ENCODE assay signal across 16 cellular contexts in the genomic region with DNA sequence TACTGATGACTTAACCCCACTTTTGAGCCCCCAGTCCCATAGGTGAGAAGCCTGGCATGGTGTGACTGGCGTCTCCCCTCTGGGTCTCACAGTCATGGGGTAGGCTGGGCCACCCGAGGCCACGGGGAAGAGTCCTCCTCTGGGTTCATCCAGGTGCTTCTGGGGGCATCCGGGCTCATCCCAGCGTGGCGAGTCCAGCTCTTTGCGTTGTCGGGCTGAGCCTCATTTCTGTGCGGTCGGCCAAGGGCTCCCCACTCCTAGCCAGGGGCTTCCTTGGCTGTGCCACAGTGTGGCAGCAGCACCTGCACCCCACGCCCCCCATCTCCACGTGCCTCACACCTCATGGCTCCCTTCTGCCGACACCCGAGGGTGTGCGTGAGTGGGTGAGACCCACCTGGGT. TPM values are rescaled to one million over a fixed set of nuclear protein-coding genes. Genes with fewer than 3 reads are reported as not detected.
DNase-seq lines count a peak whose midpoint lies in the region; ATAC-seq, FAIRE-seq and TF ChIP-seq lines count a peak whose summit lies in the region.
"Had no signal": no experiment of that assay in that cellular context is flagged by ENCODE, and none has a peak within 500 bp of the region (broad histone marks: within the 10 kb centered on the region; RNA-seq: fewer than 3 reads in every experiment).

No MANE protein-coding gene starts in this region.

- TF ChIP-seq CTCF in left ventricle myocardium inferior (IDR thresholded peaks at IDR 0.05; ENCODE audit: borderline replicate concordance) = no peak
- no peak for TF ChIP-seq CTCF in HepG2 (CRISPR knock-in tag; IDR thresholded peaks at IDR 0.05)
- TF ChIP-seq CTCF in neural progenitor cell (IDR thresholded peaks at IDR 0.05) = no peak

- H3K4me3 ChIP-seq in left ventricle myocardium inferior (no peak overlapping the region), HepG2 (replicated peaks in 1 of 3; ENCODE audit: insufficient read depth in 1 of 3, low read depth in 2 of 3, low read length in 3 of 3) (no peak overlapping the region), neural progenitor cell (no peak overlapping the region)
- H3K4me3 ChIP-seq: BLaER1 treated with 17β-estradiol and CSF1 and Interleukin-3, amounts not matched to agents 10 nM and 100 nM; GM23248; HAP-1 had no signal

- no peaks in the 10 kb centered on the region for H3F3A ChIP-seq in neural progenitor cell (ENCODE audit: low read depth)

- DNase-seq in left ventricle myocardium inferior (peak; percentile 3), cardiac septum (ENCODE audit: low spot score) (no peak), HepG2 (ENCODE audit: low spot score) (no peak), neural progenitor cell (ENCODE audit: low spot score) (no peak), SW 1271 (lab: John Stamatoyannopoulos, UW) (no peak)
- DNase-seq: Calu3; CD8-positive, alpha-beta T cell; DMS79 treated with DMSO at 0.1 percent for 48 hours; GF-D8; GM23248 had no signal

- no peak overlapping the region for H3K9ac ChIP-seq in HepG2 (ENCODE audit: insufficient read depth, low read depth, low read length)
- H3K9ac ChIP-seq in neural progenitor cell = no peak overlapping the region
- H3K9ac ChIP-seq: BLaER1 treated with 17β-estradiol and CSF1 and Interleukin-3, amounts not matched to agents 10 nM and 100 nM; GM23248 had no signal

- peaks cover 8% of the 10 kb centered on the region for H3K4me1 ChIP-seq in left ventricle myocardium inferior
- H3K4me1 ChIP-seq in HepG2 (ENCODE audit: insufficient read depth, low read length) = peaks cover 55% of the 10 kb centered on the region
- no peaks in the 10 kb centered on the region for H3K4me1 ChIP-seq in neural progenitor cell
- H3K4me1 ChIP-seq: HAP-1 had no signal

- TF ChIP-seq POLR2A in HepG2 (IDR thresholded peaks at IDR 0.05; ENCODE audit: insufficient read depth in 1 of 2, low read depth in 2 of 2, low read length in 2 of 2) = no peak

- TF ChIP-seq RAD21 in HepG2 (CRISPR knock-in tag; IDR thresholded peaks at IDR 0.05) = no peak

- TF ChIP-seq EP300 in HepG2 (IDR thresholded peaks at IDR 0.05; ENCODE audit: low read depth in 2 of 2, low read length in 2 of 2) = no peak
- TF ChIP-seq EP300 in HepG2 (CRISPR knock-in tag; IDR thresholded peaks at IDR 0.05; ENCODE audit: borderline replicate concordance) = no peak

- peaks cover 18% of the 10 kb centered on the region for H3K27me3 Mint-ChIP-seq in neural progenitor cell (ENCODE audit: insufficient read depth, low read depth)

- H3K36me3 ChIP-seq in left ventricle myocardium inferior (no peaks in the 10 kb centered on the region), HepG2 (replicated peaks in 1 of 2; ENCODE audit: control insufficient read depth in 1 of 2, insufficient read depth in 2 of 2, low read length in 2 of 2) (no peaks in the 10 kb centered on the region), neural progenitor cell (no peaks in the 10 kb centered on the region)
- H3K36me3 ChIP-seq: BLaER1 treated with 17β-estradiol and CSF1 and Interleukin-3, amounts not matched to agents 10 nM and 100 nM; HAP-1 had no signal

- no peaks in the 10 kb centered on the region for H3K36me3 Mint-ChIP-seq in neural progenitor cell
- H3K36me3 Mint-ChIP-seq: CD8-positive, alpha-beta T cell had no signal

- H3K79me2 ChIP-seq in HepG2 (ENCODE audit: insufficient read depth, low read length) (no peaks in the 10 kb centered on the region), neural progenitor cell (ENCODE audit: low read depth) (no peaks in the 10 kb centered on the region)

- H3K4me2 ChIP-seq in HepG2 (ENCODE audit: low read depth, low read length) = no peak overlapping the region
- H3K4me2 ChIP-seq in neural progenitor cell = no peak overlapping the region
- H3K4me2 ChIP-seq: BLaER1 treated with 17β-estradiol and CSF1 and Interleukin-3, amounts not matched to agents 10 nM and 100 nM had no signal

- in situ Hi-C loops in HepG2 (cut with HindIII; ENCODE audit: extremely low pct_ligation_motif_present, low pct_unique_long_range_greater_than_20kb) = no loop called here

- POLR2A ChIA-PET in HepG2 (lab: Yijun Ruan, JAX) = no interaction called here

- peaks cover 38% of the 10 kb centered on the region for H3K27me3 ChIP-seq in left ventricle myocardium inferior (ENCODE audit: low read depth)
- peaks cover 9 to 48% of the 10 kb centered on the region in 2 experiments; a peak in 4 of 5 replicates for H3K27me3 ChIP-seq in HepG2 (ENCODE audit: control insufficient read depth in 1 of 2, insufficient read depth in 2 of 2, low read length in 2 of 2)
- H3K27me3 ChIP-seq in neural progenitor cell = peaks cover 8% of the 10 kb centered on the region
- H3K27me3 ChIP-seq: BLaER1 treated with 17β-estradiol and CSF1 and Interleukin-3, amounts not matched to agents 10 nM and 100 nM had no signal

- H4K20me1 ChIP-seq in HepG2 (ENCODE audit: insufficient read depth, low read length) (no peaks in the 10 kb centered on the region), neural progenitor cell (ENCODE audit: low read depth) (no peaks in the 10 kb centered on the region)

- FAIRE-seq in HepG2 (lab: Jason Lieb, UNC) = no peak

- WGBS in HepG2 (ENCODE audit: low lambda C conversion rate) = 82% methylated on average over 15 of the region's 15 CpGs

- CTCF ChIA-PET in HepG2 (lab: Yijun Ruan, JAX; ENCODE audit: low intra/inter-chr PET ratio, low total read pairs) = no interaction called here

- intact Hi-C loops in left ventricle myocardium inferior (cut with micrococcal nuclease) = no loop called here
- intact Hi-C loops in cardiac septum (cut with DNase I) = no loop called here
- intact Hi-C loops in HepG2 (cut with micrococcal nuclease; ENCODE audit: unreplicated experiment) = no loop called here

- no peaks in the 10 kb centered on the region for H3K9me3 Mint-ChIP-seq in neural progenitor cell
- H3K9me3 Mint-ChIP-seq: CD8-positive, alpha-beta T cell had no signal

- H3K27ac Mint-ChIP-seq in neural progenitor cell = peak overlapping the region; percentile 61
- H3K27ac Mint-ChIP-seq: B cell; CD8-positive, alpha-beta T cell had no signal

- H3K27ac ChIP-seq in left ventricle myocardium inferior (replicated peaks) (no peak overlapping the region), HepG2 (ENCODE audit: extremely low read length, insufficient read depth, low read length) (no peak overlapping the region), neural progenitor cell (no peak overlapping the region)
- H3K27ac ChIP-seq: BLaER1 treated with 17β-estradiol and CSF1 and Interleukin-3, amounts not matched to agents 10 nM and 100 nM; GM23248 had no signal

- ATAC-seq in HepG2 (no peak), GM21786 (IDR thresholded peaks at IDR 0.05; ENCODE audit: unreplicated experiment) (no peak), HG03432 (IDR thresholded peaks at IDR 0.05; ENCODE audit: unreplicated experiment) (no peak)
- ATAC-seq: CD8-positive, alpha-beta T cell had no signal

- H2AFZ ChIP-seq in HepG2 (ENCODE audit: low read length) (no peak overlapping the region), neural progenitor cell (replicated peaks) (no peak overlapping the region)
- H2AFZ ChIP-seq: GM23248 had no signal

- peaks cover 6% of the 10 kb centered on the region for H3K9me3 ChIP-seq in left ventricle myocardium inferior (replicated peaks)
- no peaks in the 10 kb centered on the region for H3K9me3 ChIP-seq in HepG2 (ENCODE audit: low read length)
- H3K9me3 ChIP-seq in neural progenitor cell (ENCODE audit: low read depth) = no peaks in the 10 kb centered on the region
- H3K9me3 ChIP-seq: HAP-1 had no signal

- no TSS peak for BruUV-seq in HepG2 (replicated peaks; lab: Mats Ljungman, UMichigan)

- H3K4me1 Mint-ChIP-seq in neural progenitor cell = peaks cover 15% of the 10 kb centered on the region
- H3K4me1 Mint-ChIP-seq: B cell had no signal

- H3K4me3 Mint-ChIP-seq in neural progenitor cell = no peak overlapping the region
- H3K4me3 Mint-ChIP-seq: B cell; CD8-positive, alpha-beta T cell had no signal

RNA-seq across cellular contexts. Expression of gene SNED1, which starts 27.6 kb away (rescaled TPM):
- total RNA-seq in left ventricle myocardium inferior = 6.1 TPM
- total RNA-seq in cardiac septum = 9.7 TPM
- 0.15 TPM in 1 of 2 replicates, not detected in the other for total RNA-seq in HepG2 (2016; rRNA removed; fragmentation: Illumina TruSeq; extraction: Trizol)
- 0.09 and 0.10 TPM in 2 replicates for total RNA-seq in HepG2 (2016; cell fraction: cytosol; rRNA removed; fragmentation: Illumina TruSeq; extraction: Trizol; ENCODE audit: low read depth)
- 0.03 and 0.26 TPM in 2 replicates for total RNA-seq in HepG2 (2016; cell fraction: insoluble cytoplasmic fraction; rRNA removed; fragmentation: Illumina TruSeq; extraction: Trizol)
- 0.10 and 0.12 TPM in 2 replicates for total RNA-seq in HepG2 (2016; cell fraction: membrane; rRNA removed; fragmentation: Illumina TruSeq; extraction: Trizol)
- total RNA-seq in HepG2 (2016; cell fraction: nucleus; rRNA removed; fragmentation: Illumina TruSeq; extraction: Trizol) = 0.13 and 0.62 TPM in 2 replicates
- 0.35 and 0.65 TPM in 2 replicates for polyA plus RNA-seq in HepG2 (2011; rRNA removed)
- 0.06 and 0.32 TPM in 2 replicates for polyA plus RNA-seq in HepG2 (2011; cell fraction: cytosol; rRNA removed)
- 1.2 and 1.4 TPM in 2 replicates for polyA plus RNA-seq in HepG2 (2011; cell fraction: nucleus; rRNA removed)
- 0.31 and 0.46 TPM in 2 replicates for polyA plus RNA-seq in HepG2 (2012)
- polyA plus RNA-seq in HepG2 (2016; cell fraction: cytosol; fragmentation: Illumina TruSeq; extraction: Trizol; ENCODE audit: low read depth) = 0.03 and 0.10 TPM in 2 replicates
- polyA plus RNA-seq in HepG2 (2016; cell fraction: insoluble cytoplasmic fraction; fragmentation: Illumina TruSeq; extraction: Trizol; ENCODE audit: low read depth) = 0.04 and 0.24 TPM in 2 replicates
- polyA plus RNA-seq in HepG2 (2016; cell fraction: membrane; fragmentation: Illumina TruSeq; extraction: Trizol; ENCODE audit: low read depth) = 0.02 and 0.09 TPM in 2 replicates
- 0.19 and 1.7 TPM in 2 replicates for polyA plus RNA-seq in HepG2 (2016; cell fraction: nucleus; fragmentation: Illumina TruSeq; extraction: Trizol; ENCODE audit: insufficient read depth, low read depth)
- 0.96 and 3.2 TPM in 2 replicates for polyA minus RNA-seq in HepG2 (2011; rRNA and poly(A)+ RNA removed; ENCODE audit: low replicate concordance)
- polyA minus RNA-seq in HepG2 (2011; cell fraction: cytosol; rRNA and poly(A)+ RNA removed) = 0.44 and 0.79 TPM in 2 replicates
- polyA minus RNA-seq in HepG2 (2011; cell fraction: nucleus; rRNA and poly(A)+ RNA removed) = 0.52 and 0.99 TPM in 2 replicates
- 0.11 and 0.31 TPM in 2 replicates for total RNA-seq in neural progenitor cell (ENCODE audit: low replicate concordance)
- total RNA-seq: HT-29 had no signal
